Comparison of ENCODE assay signal across 8 cellular contexts in the genomic region with DNA sequence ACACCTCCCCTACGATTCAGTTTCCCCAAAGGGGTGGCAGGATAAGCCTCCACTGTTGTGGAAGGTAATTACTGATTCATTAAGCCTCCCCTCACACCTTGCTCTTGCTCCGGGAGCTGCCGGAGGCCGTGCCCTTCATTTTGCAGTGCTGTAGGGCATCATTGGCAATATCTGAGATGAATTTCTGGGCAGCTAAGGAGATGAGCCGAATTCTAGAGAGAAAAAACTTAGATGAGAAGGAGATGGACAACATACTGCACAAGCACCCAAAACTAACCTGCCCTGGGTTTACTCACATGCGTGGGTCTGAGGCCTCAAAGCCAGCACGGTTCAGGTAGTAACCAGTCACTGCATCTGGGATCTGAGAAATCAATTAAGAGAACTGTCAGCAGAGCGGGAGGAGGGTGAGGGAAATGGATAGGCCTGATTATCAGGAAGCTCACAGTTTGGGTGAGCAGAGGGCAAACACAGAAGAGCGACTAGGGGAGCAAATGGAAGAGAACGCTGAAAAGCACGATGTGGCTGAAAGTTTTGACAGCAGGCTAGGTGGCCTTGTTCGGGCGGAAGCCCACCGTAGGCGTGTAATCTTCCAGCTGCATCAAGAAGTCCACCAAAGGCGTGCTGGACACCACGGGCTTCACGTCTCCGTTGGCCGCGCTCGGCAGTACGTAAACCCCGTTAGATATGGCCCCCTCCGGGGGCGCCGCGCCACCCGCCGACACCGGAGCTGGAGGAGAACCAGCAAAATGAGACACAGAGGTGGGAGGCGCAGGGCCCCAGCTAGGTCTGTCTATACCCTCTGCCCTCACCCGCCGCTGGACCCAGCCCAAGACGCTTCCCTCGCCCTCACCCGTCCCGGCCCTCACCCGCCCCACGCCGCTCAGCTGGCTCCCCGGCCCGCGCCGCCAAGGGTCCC. TPM values are rescaled to one million over a fixed set of nuclear protein-coding genes. Genes with fewer than 3 reads are reported as not detected.
DNase-seq lines count a peak whose midpoint lies in the region; ATAC-seq and TF ChIP-seq lines count a peak whose summit lies in the region.

No MANE protein-coding gene starts in this region.

- TF ChIP-seq CTCF in gastroesophageal sphincter (IDR thresholded peaks at IDR 0.05) (no peak), ovary (IDR thresholded peaks at IDR 0.05) (no peak)

- DNase-seq in COLO668 (lab: John Stamatoyannopoulos, UW; ENCODE audit: unreplicated experiment) (peak; percentile 45), ovary (peak; percentile 43 to 79 (median 76)), cerebellar nuclear complex (lab: John Stamatoyannopoulos, UW) (no peak), middle frontal gyrus (ENCODE audit: extremely low spot score, low spot score) (no peak)
- no peak for DNase-seq in activated T-helper 1 cell treated with anti-CD3 and anti-CD28 coated beads, Interleukin-12 subunit alpha, Interleukin-12 subunit beta, Interleukin-2, Interleukin-4 antibody, amounts not matched to agents 30 ng/mL and 10 ng/mL and 1 ng/mL, durations not matched to agents 14 hours and 24 hours and 36 hours (ENCODE audit: low spot score)

- TF ChIP-seq POLR2A in gastroesophageal sphincter (IDR thresholded peaks at IDR 0.05) (no peak), ovary (IDR thresholded peaks at IDR 0.05) (no peak)

- peaks cover 22% of the 10 kb centered on the region for H3K4me1 ChIP-seq in HUES64 (ENCODE audit: insufficient read depth, low read length)
- H3K4me1 ChIP-seq in gastroesophageal sphincter = peaks cover 7 to 67% (median 32%) of the 10 kb centered on the region in 3 donors
- peaks cover 8% of the 10 kb centered on the region for H3K4me1 ChIP-seq in ovary (ENCODE audit: insufficient read depth)

- ATAC-seq in GM21367 (IDR thresholded peaks at IDR 0.05; ENCODE audit: unreplicated experiment) (peak; percentile 0), gastroesophageal sphincter (peak; percentile 11)

- H3K4me3 Mint-ChIP-seq in activated T-helper 1 cell treated with anti-CD3 and anti-CD28 coated beads, Interleukin-12 subunit alpha, Interleukin-12 subunit beta, Interleukin-2, Interleukin-4 antibody, amounts not matched to agents 30 ng/mL and 10 ng/mL and 1 ng/mL, durations not matched to agents 14 hours and 24 hours and 36 hours = peak overlapping the region; percentile 93

- no peaks in the 10 kb centered on the region for H3K27me3 ChIP-seq in HUES64 (ENCODE audit: insufficient read depth, low read length)
- no peaks in the 10 kb centered on the region for H3K27me3 ChIP-seq in gastroesophageal sphincter
- H3K27me3 ChIP-seq in ovary = no peaks in the 10 kb centered on the region

- no peaks in the 10 kb centered on the region for H3K27me3 Mint-ChIP-seq in activated T-helper 1 cell treated with anti-CD3 and anti-CD28 coated beads, Interleukin-12 subunit alpha, Interleukin-12 subunit beta, Interleukin-2, Interleukin-4 antibody, amounts not matched to agents 30 ng/mL and 10 ng/mL and 1 ng/mL, durations not matched to agents 14 hours and 24 hours and 36 hours (ENCODE audit: insufficient read depth)

- H3K27ac ChIP-seq in HUES64 (ENCODE audit: low read depth, low read length) (peak overlapping the region; percentile 99), gastroesophageal sphincter (peak overlapping the region; percentile 92 to 99 (median 98)), ovary (peak overlapping the region; percentile 83 to 98)

- peak overlapping the region; percentile 87 for H3K27ac Mint-ChIP-seq in activated T-helper 1 cell treated with anti-CD3 and anti-CD28 coated beads, Interleukin-12 subunit alpha, Interleukin-12 subunit beta, Interleukin-2, Interleukin-4 antibody, amounts not matched to agents 30 ng/mL and 10 ng/mL and 1 ng/mL, durations not matched to agents 14 hours and 24 hours and 36 hours

- no peaks in the 10 kb centered on the region for H3K9me3 Mint-ChIP-seq in activated T-helper 1 cell treated with anti-CD3 and anti-CD28 coated beads, Interleukin-12 subunit alpha, Interleukin-12 subunit beta, Interleukin-2, Interleukin-4 antibody, amounts not matched to agents 30 ng/mL and 10 ng/mL and 1 ng/mL, durations not matched to agents 14 hours and 24 hours and 36 hours

- intact Hi-C loops in activated T-helper 1 cell treated with anti-CD3 and anti-CD28 coated beads, Interleukin-12 subunit alpha, Interleukin-12 subunit beta, Interleukin-2, Interleukin-4 antibody, amounts not matched to agents 30 ng/mL and 10 ng/mL and 1 ng/mL, durations not matched to agents 14 hours and 24 hours and 36 hours (cut with micrococcal nuclease) = loop anchor here (1.0 to 10.0 kb wide), 7 partner anchors 8 to 927 kb away; a partner anchor contains a TSS
- intact Hi-C loops in ovary (cut with DNase I) = no loop called here

- TF ChIP-seq EP300 in gastroesophageal sphincter (IDR thresholded peaks at IDR 0.05) (no peak), ovary (IDR thresholded peaks at IDR 0.05) (no peak)

- 15% methylated on average over 45 of the region's 45 CpGs for WGBS in HUES64
- 0 to 3% methylated on average over 2 to 21 of the region's 45 CpGs for WGBS in gastroesophageal sphincter (ENCODE audit: low coverage in 1 of 2), 2 donors
- WGBS in ovary, 3 donors = 8 to 11% (median 9%) methylated on average over 43 to 45 of the region's 45 CpGs

- H3K36me3 ChIP-seq in HUES64 (ENCODE audit: insufficient read depth, low read length) (peaks cover 62% of the 10 kb centered on the region), gastroesophageal sphincter (peaks cover 4 to 58% of the 10 kb centered on the region in 2 donors), ovary (no peaks in the 10 kb centered on the region)

- H3K36me3 Mint-ChIP-seq in activated T-helper 1 cell treated with anti-CD3 and anti-CD28 coated beads, Interleukin-12 subunit alpha, Interleukin-12 subunit beta, Interleukin-2, Interleukin-4 antibody, amounts not matched to agents 30 ng/mL and 10 ng/mL and 1 ng/mL, durations not matched to agents 14 hours and 24 hours and 36 hours (ENCODE audit: low read depth) = peaks cover 41% of the 10 kb centered on the region

- peak overlapping the region; percentile 92 for H3K9ac ChIP-seq in HUES64 (ENCODE audit: low read depth, low read length)

- no peaks in the 10 kb centered on the region for H3K9me3 ChIP-seq in HUES64 (ENCODE audit: insufficient read depth, low read depth, low read length)
- no peaks in the 10 kb centered on the region for H3K9me3 ChIP-seq in gastroesophageal sphincter
- no peaks in the 10 kb centered on the region for H3K9me3 ChIP-seq in ovary

- H3K4me3 ChIP-seq in HUES64 (ENCODE audit: low read length) (peak overlapping the region; percentile 88), gastroesophageal sphincter (peak overlapping the region; percentile 63 to 88), ovary (peak overlapping the region; percentile 86)

- peaks cover 40% of the 10 kb centered on the region for H3K4me1 Mint-ChIP-seq in activated T-helper 1 cell treated with anti-CD3 and anti-CD28 coated beads, Interleukin-12 subunit alpha, Interleukin-12 subunit beta, Interleukin-2, Interleukin-4 antibody, amounts not matched to agents 30 ng/mL and 10 ng/mL and 1 ng/mL, durations not matched to agents 14 hours and 24 hours and 36 hours (ENCODE audit: low read depth)

RNA-seq across cellular contexts. Expression of a gene that starts 0.7 kb away (rescaled TPM):
- polyA plus RNA-seq in HUES64 (2013, experiment 1 of 2) = 201 TPM
- polyA plus RNA-seq in HUES64 (2013, experiment 2 of 2) = 239 TPM
- total RNA-seq in activated T-helper 1 cell treated with anti-CD3 and anti-CD28 coated beads, Interleukin-12 subunit alpha, Interleukin-12 subunit beta, Interleukin-2, Interleukin-4 antibody, amounts not matched to agents 30 ng/mL and 10 ng/mL and 1 ng/mL, durations not matched to agents 14 hours and 24 hours and 36 hours = 155 and 166 TPM in 2 replicates
- total RNA-seq in gastroesophageal sphincter (10 to 100 TPM; 21.7 to 41.1 (median 35.4) TPM), ovary (100 to 1,000 TPM in 2 of 7 donors, 10 to 100 TPM in 5; 45.1 to 109 (median 76.8) TPM)
- polyA plus RNA-seq in ovary = 100 to 1,000 TPM in 1 of 2 donors, 10 to 100 TPM in 1; 40.0 to 183 TPM

RNA-seq across cellular contexts. Expression of a gene that starts 7.8 kb away (rescaled TPM):
- polyA plus RNA-seq in HUES64 (2013, experiment 1 of 2) = 79.5 TPM
- 86.9 TPM for polyA plus RNA-seq in HUES64 (2013, experiment 2 of 2)
- 90.1 and 97.5 TPM in 2 replicates for total RNA-seq in activated T-helper 1 cell treated with anti-CD3 and anti-CD28 coated beads, Interleukin-12 subunit alpha, Interleukin-12 subunit beta, Interleukin-2, Interleukin-4 antibody, amounts not matched to agents 30 ng/mL and 10 ng/mL and 1 ng/mL, durations not matched to agents 14 hours and 24 hours and 36 hours
- 100 to 1,000 TPM; 395 to 658 (median 466) TPM for total RNA-seq in gastroesophageal sphincter
- 100 to 1,000 TPM in 5 of 7 donors, 10 to 100 TPM in 2; 79.8 to 222 (median 140) TPM for total RNA-seq in ovary
- 100 to 1,000 TPM; 126 to 337 TPM for polyA plus RNA-seq in ovary

RNA-seq across cellular contexts. Expression of a gene that starts 7.9 kb away (rescaled TPM):
- 23.6 TPM for polyA plus RNA-seq in HUES64 (2013, experiment 1 of 2)
- polyA plus RNA-seq in HUES64 (2013, experiment 2 of 2) = 32.1 TPM
- 38.4 and 40.3 TPM in 2 replicates for total RNA-seq in activated T-helper 1 cell treated with anti-CD3 and anti-CD28 coated beads, Interleukin-12 subunit alpha, Interleukin-12 subunit beta, Interleukin-2, Interleukin-4 antibody, amounts not matched to agents 30 ng/mL and 10 ng/mL and 1 ng/mL, durations not matched to agents 14 hours and 24 hours and 36 hours
- 10 to 100 TPM; 67.6 to 84.4 (median 76.9) TPM for total RNA-seq in gastroesophageal sphincter
- 10 to 100 TPM; 21.0 to 71.8 (median 58.2) TPM for total RNA-seq in ovary
- polyA plus RNA-seq in ovary = 100 to 1,000 TPM in 1 of 2 donors, 10 to 100 TPM in 1; 40.5 to 360 TPM

RNA-seq across cellular contexts. Expression of a gene that starts 7.9 kb away (rescaled TPM):
- polyA plus RNA-seq in HUES64 (2013, experiment 1 of 2) = 9.0 TPM
- polyA plus RNA-seq in HUES64 (2013, experiment 2 of 2) = 9.4 TPM
- 38.8 and 40.5 TPM in 2 replicates for total RNA-seq in activated T-helper 1 cell treated with anti-CD3 and anti-CD28 coated beads, Interleukin-12 subunit alpha, Interleukin-12 subunit beta, Interleukin-2, Interleukin-4 antibody, amounts not matched to agents 30 ng/mL and 10 ng/mL and 1 ng/mL, durations not matched to agents 14 hours and 24 hours and 36 hours
- total RNA-seq in gastroesophageal sphincter = 10 to 100 TPM; 25.7 to 32.4 (median 28.1) TPM
- 10 to 100 TPM in 5 of 7 donors, 1 to 10 TPM in 2; 8.2 to 25.5 (median 17.1) TPM for total RNA-seq in ovary
- 10 to 100 TPM; 13.4 to 32.7 TPM for polyA plus RNA-seq in ovary

RNA-seq across cellular contexts. Expression of a gene that starts 44.3 kb away (rescaled TPM):
- 11.9 TPM for polyA plus RNA-seq in HUES64 (2013, experiment 1 of 2)
- 14.3 TPM for polyA plus RNA-seq in HUES64 (2013, experiment 2 of 2)
- 0.24 and 0.39 TPM in 2 replicates for total RNA-seq in activated T-helper 1 cell treated with anti-CD3 and anti-CD28 coated beads, Interleukin-12 subunit alpha, Interleukin-12 subunit beta, Interleukin-2, Interleukin-4 antibody, amounts not matched to agents 30 ng/mL and 10 ng/mL and 1 ng/mL, durations not matched to agents 14 hours and 24 hours and 36 hours
- 10 to 100 TPM; 22.2 to 59.8 (median 37.8) TPM for total RNA-seq in gastroesophageal sphincter
- 10 to 100 TPM; 14.8 to 36.8 (median 23.0) TPM for total RNA-seq in ovary
- polyA plus RNA-seq in ovary = 10 to 100 TPM in 1 of 2 donors, 1 to 10 TPM in 1; 5.2 to 20.2 TPM

Comparison
In these comparisons a context has a peak if more than half of its experiments do, and no peak if none do; other contexts are left out.
1. DNase-seq: peak in COLO668 (single experiment) and ovary (5 of 5); none in activated T-helper 1 cell treated with anti-CD3 and anti-CD28 coated beads, Interleukin-12 subunit alpha, Interleukin-12 subunit beta, Interleukin-2, Interleukin-4 antibody, amounts not matched to agents 30 ng/mL and 10 ng/mL and 1 ng/mL, durations not matched to agents 14 hours and 24 hours and 36 hours (single experiment), cerebellar nuclear complex (0 of 2) and middle frontal gyrus (single experiment).
2. Peak in every context shown above with its lines, with median percentiles within 50 percentile points of each other: H3K27ac ChIP-seq and H3K4me3 ChIP-seq.